ENCODE assay signal across 8 cellular contexts in genomic region chr5:7851240-7851592, GRCh38. TPM values are rescaled to one million over a fixed set of nuclear protein-coding genes. Genes with fewer than 3 reads are reported as not detected.
DNase-seq lines count a peak whose midpoint lies in the region; ATAC-seq and TF ChIP-seq lines count a peak whose summit lies in the region.

No MANE protein-coding gene starts in this region.

- H3K36me3 ChIP-seq in CD8-positive, alpha-beta T cell (ENCODE audit: insufficient read depth, low read length), result no peaks in the 10 kb centered on the region
- H3K36me3 ChIP-seq in RWPE2 (ENCODE audit: low read depth), result no peaks in the 10 kb centered on the region

- H3K27me3 ChIP-seq in CD8-positive, alpha-beta T cell (ENCODE audit: insufficient read depth, low read length), result no peaks in the 10 kb centered on the region
- peaks cover 20% of the 10 kb centered on the region for H3K27me3 ChIP-seq in RWPE2 (ENCODE audit: insufficient read depth, poor library complexity, severe bottlenecking)

- H3K27ac Mint-ChIP-seq in CD8-positive, alpha-beta T cell, result no peak overlapping the region
- peak overlapping the region; percentile 90 for H3K27ac Mint-ChIP-seq in progenitor cell of endocrine pancreas

- H3K4me3 ChIP-seq in CD8-positive, alpha-beta T cell (ENCODE audit: low read depth, low read length), result no peak overlapping the region
- H3K4me3 ChIP-seq in RWPE2 (ENCODE audit: severe bottlenecking) (peak overlapping the region; percentile 41), fibroblast of pulmonary artery (replicated peaks; ENCODE audit: low read depth, low read length) (peak overlapping the region; percentile 51)

- CTCF ChIA-PET in CD8-positive, alpha-beta T cell (lab: Charles Lee), result no interaction called here

- H3K27ac ChIP-seq in CD8-positive, alpha-beta T cell (ENCODE audit: low read depth, low read length), result no peak overlapping the region
- no peak overlapping the region for H3K27ac ChIP-seq in RWPE2 (ENCODE audit: poor library complexity, severe bottlenecking)

- no peaks in the 10 kb centered on the region for H3K9me3 Mint-ChIP-seq in CD8-positive, alpha-beta T cell
- no peaks in the 10 kb centered on the region for H3K9me3 Mint-ChIP-seq in progenitor cell of endocrine pancreas (ENCODE audit: low read depth)

- DNase-seq in CD8-positive, alpha-beta T cell, result no peak
- no peak for DNase-seq in RWPE2 (ENCODE audit: low spot score)
- DNase-seq in fibroblast of pulmonary artery (ENCODE audit: low read depth), result no peak
- no peak for DNase-seq in progenitor cell of endocrine pancreas (ENCODE audit: low spot score, unreplicated experiment)
- no peak for DNase-seq in NCI-H2196 (lab: John Stamatoyannopoulos, UW; ENCODE audit: unreplicated experiment)
- no peak for DNase-seq in RKO (ENCODE audit: low spot score)
- DNase-seq in UCSD-AML1 (lab: John Stamatoyannopoulos, UW; ENCODE audit: unreplicated experiment), result no peak

- POLR2A ChIA-PET in CD8-positive, alpha-beta T cell (lab: Charles Lee), result interaction anchor here (2.6 kb wide), 1 partner anchor 18 kb away, joined by 10 read pairs; the partner anchor contains the start of genes FASTKD3 and MTRR

- ATAC-seq in CD8-positive, alpha-beta T cell, result no peak
- no peak for ATAC-seq in RWPE2 (ENCODE audit: low read depth)
- no peak for ATAC-seq in GM19395 (IDR thresholded peaks at IDR 0.05; ENCODE audit: unreplicated experiment)

- H3K36me3 Mint-ChIP-seq in CD8-positive, alpha-beta T cell, result no peaks in the 10 kb centered on the region
- peaks cover 2% of the 10 kb centered on the region for H3K36me3 Mint-ChIP-seq in progenitor cell of endocrine pancreas (ENCODE audit: insufficient read depth)

- H3K4me1 ChIP-seq in CD8-positive, alpha-beta T cell (ENCODE audit: insufficient read depth, low read length), result peaks cover 12% of the 10 kb centered on the region
- no peaks in the 10 kb centered on the region for H3K4me1 ChIP-seq in RWPE2 (ENCODE audit: insufficient read depth, poor library complexity, severe bottlenecking)

- H3K4me1 Mint-ChIP-seq in CD8-positive, alpha-beta T cell (ENCODE audit: low read depth), result peaks cover 26% of the 10 kb centered on the region
- H3K4me1 Mint-ChIP-seq in progenitor cell of endocrine pancreas (ENCODE audit: low read depth), result peaks cover 14% of the 10 kb centered on the region

- peaks cover 21% of the 10 kb centered on the region for H3K27me3 Mint-ChIP-seq in CD8-positive, alpha-beta T cell (ENCODE audit: low read depth)
- H3K27me3 Mint-ChIP-seq in progenitor cell of endocrine pancreas, result peaks cover 11% of the 10 kb centered on the region

- peak overlapping the region; percentile 86 for H3K4me3 Mint-ChIP-seq in CD8-positive, alpha-beta T cell
- peak overlapping the region; percentile 88 for H3K4me3 Mint-ChIP-seq in progenitor cell of endocrine pancreas (ENCODE audit: low read depth)

- no peak for TF ChIP-seq CTCF in CD8-positive, alpha-beta T cell (IDR thresholded peaks at IDR 0.05)
- TF ChIP-seq CTCF in RWPE2 (IDR thresholded peaks at IDR 0.05; ENCODE audit: poor library complexity, severe bottlenecking) (no peak), fibroblast of pulmonary artery (IDR thresholded peaks at IDR 0.05; ENCODE audit: low read length, missing control alignments) (no peak), progenitor cell of endocrine pancreas (IDR thresholded peaks at IDR 0.05; ENCODE audit: unreplicated experiment) (no peak)

- intact Hi-C loops in CD8-positive, alpha-beta T cell (cut with DNase I, micrococcal nuclease), result loop anchor here in 1 of 2 experiments (10.0 kb wide), 1 partner anchor 1086 kb away; no protein-coding TSS in a partner anchor

- H3K9me3 ChIP-seq in CD8-positive, alpha-beta T cell (ENCODE audit: low read length), result no peaks in the 10 kb centered on the region
- H3K9me3 ChIP-seq in RWPE2 (ENCODE audit: severe bottlenecking), result no peaks in the 10 kb centered on the region

RNA-seq across cellular contexts. Expression of gene CFAP90, which starts 0.3 kb away (rescaled TPM):
- not detected for total RNA-seq in CD8-positive, alpha-beta T cell
- 2.1 and 2.8 TPM in 2 replicates for total RNA-seq in progenitor cell of endocrine pancreas

RNA-seq across cellular contexts. Expression of gene FASTKD3, which starts 17.6 kb away (rescaled TPM):
- 1 to 10 TPM; 4.3 to 7.1 TPM for total RNA-seq in CD8-positive, alpha-beta T cell
- 9.4 and 11.1 TPM in 2 replicates for total RNA-seq in progenitor cell of endocrine pancreas

RNA-seq across cellular contexts. Expression of gene MTRR, which starts 17.7 kb away (rescaled TPM):
- 10 to 100 TPM; 67.8 to 76.8 TPM for total RNA-seq in CD8-positive, alpha-beta T cell
- 49.0 and 49.3 TPM in 2 replicates for total RNA-seq in progenitor cell of endocrine pancreas
